ENCODE assay signal across 8 cellular contexts in genomic region chr4:153223418-153223792, GRCh38. TPM values are rescaled to one million over a fixed set of nuclear protein-coding genes. Genes with fewer than 3 reads are reported as not detected.
DNase-seq lines count a peak whose midpoint lies in the region; ATAC-seq, FAIRE-seq and TF ChIP-seq lines count a peak whose summit lies in the region.

No MANE protein-coding gene starts in this region.

- H3K36me3 ChIP-seq in adipocyte (ENCODE audit: control insufficient read depth, insufficient read depth, low read length, severe bottlenecking) (no peaks in the 10 kb centered on the region), thyroid gland (no peaks in the 10 kb centered on the region)

- H3K4me3 ChIP-seq in adipocyte (ENCODE audit: low read length) (peak overlapping the region; percentile 87), thyroid gland (replicated peaks in 1 of 3) (peak overlapping the region in 2 of 3 donors; percentile 61 to 69)

- H3K4me3 Mint-ChIP-seq in activated T-cell treated with anti-CD3 and anti-CD28 coated beads, Interleukin-2, amount 50 U/mL, for 24 hours, result peak overlapping the region; percentile 75

- H3K27me3 ChIP-seq in adipocyte (replicated peaks; ENCODE audit: control insufficient read depth, insufficient read depth, low read length), result no peaks in the 10 kb centered on the region
- H3K27me3 ChIP-seq in layer of hippocampus (ENCODE audit: control insufficient read depth, insufficient read depth, low read length), result no peaks in the 10 kb centered on the region
- H3K27me3 ChIP-seq in thyroid gland, result no peaks in the 10 kb centered on the region

- peak overlapping the region; percentile 92 for H3K9ac ChIP-seq in adipocyte (ENCODE audit: low read length)

- intact Hi-C loops in thyroid gland (cut with DNase I), result loop anchor here (10.0 kb wide), 1 partner anchor 81 kb away; no protein-coding TSS in a partner anchor

- H3K27me3 Mint-ChIP-seq in activated T-cell treated with anti-CD3 and anti-CD28 coated beads, Interleukin-2, amount 50 U/mL, for 24 hours, result peaks cover 28% of the 10 kb centered on the region

- H3K9me3 ChIP-seq in adipocyte (ENCODE audit: control insufficient read depth, low read length) (peaks cover 5% of the 10 kb centered on the region), thyroid gland (no peaks in the 10 kb centered on the region)

- no peak for TF ChIP-seq CTCF in thyroid gland (IDR thresholded peaks at IDR 0.05)

- WGBS in thyroid gland, 2 donors, result 3 to 9% methylated on average over 9 of the region's 9 CpGs

- H3K27ac Mint-ChIP-seq in activated T-cell treated with anti-CD3 and anti-CD28 coated beads, Interleukin-2, amount 50 U/mL, for 24 hours, result no peak overlapping the region

- H3K9me3 Mint-ChIP-seq in activated T-cell treated with anti-CD3 and anti-CD28 coated beads, Interleukin-2, amount 50 U/mL, for 24 hours, result no peaks in the 10 kb centered on the region

- H3K4me1 Mint-ChIP-seq in activated T-cell treated with anti-CD3 and anti-CD28 coated beads, Interleukin-2, amount 50 U/mL, for 24 hours (ENCODE audit: low read depth), result peaks cover 35% of the 10 kb centered on the region

- no peak for DNase-seq in activated T-cell treated with anti-CD3 and anti-CD28 coated beads, Interleukin-2, amount 50 U/mL, for 24 hours
- DNase-seq in activated T-cell treated with anti-CD3 and anti-CD28 coated beads, Interleukin-2, amount 50 U/mL, for 48 hours, result no peak
- DNase-seq in adipocyte (ENCODE audit: low read depth) (peak; percentile 57), thyroid gland (peak in 1 of 2 donors; percentile 16), GM19239 (ENCODE audit: insufficient read length, low spot score) (no peak)

- TF ChIP-seq POLR2A in thyroid gland (IDR thresholded peaks at IDR 0.05), result no peak

- H3K4me1 ChIP-seq in adipocyte (ENCODE audit: control insufficient read depth, insufficient read depth, low read length), result peaks cover 18% of the 10 kb centered on the region
- peaks cover 41 to 43% of the 10 kb centered on the region in 2 donors for H3K4me1 ChIP-seq in thyroid gland

- ATAC-seq in HG02623 (IDR thresholded peaks at IDR 0.05; ENCODE audit: unreplicated experiment) (no peak), GM19324 (IDR thresholded peaks at IDR 0.05; ENCODE audit: low FRiP score, unreplicated experiment) (no peak)

- FAIRE-seq in GM19239 (lab: Jason Lieb, UNC), result no peak

- H3K27ac ChIP-seq in layer of hippocampus (ENCODE audit: low read depth, low read length), result peak overlapping the region; percentile 88
- H3K27ac ChIP-seq in thyroid gland, result peak overlapping the region; percentile 94 to 97 (median 97)

- no peaks in the 10 kb centered on the region for H3K36me3 Mint-ChIP-seq in activated T-cell treated with anti-CD3 and anti-CD28 coated beads, Interleukin-2, amount 50 U/mL, for 24 hours (ENCODE audit: low read depth)

RNA-seq across cellular contexts. Expression of gene TRIM2, which starts 19.2 kb away (rescaled TPM):
- total RNA-seq in thyroid gland, result 100 to 1,000 TPM; 146 to 229 (median 192) TPM
